ENCODE assay signal across 8 cellular contexts in genomic region chr4:48832571-48832970, GRCh38. TPM values are rescaled to one million over a fixed set of nuclear protein-coding genes. Genes with fewer than 3 reads are reported as not detected.
DNase-seq lines count a peak whose midpoint lies in the region; ATAC-seq and TF ChIP-seq lines count a peak whose summit lies in the region.

No MANE protein-coding gene starts in this region.

- no peak for ATAC-seq in GM18498 (IDR thresholded peaks at IDR 0.05; ENCODE audit: unreplicated experiment)
- ATAC-seq in HG03469 (IDR thresholded peaks at IDR 0.05; ENCODE audit: unreplicated experiment): no peak

- H3K36me3 ChIP-seq in BJ (ENCODE audit: control insufficient read depth, insufficient read depth, low read length): peaks cover 8% of the 10 kb centered on the region
- peaks cover 36% of the 10 kb centered on the region for H3K36me3 ChIP-seq in adipocyte (ENCODE audit: control insufficient read depth, insufficient read depth, low read length, severe bottlenecking)
- H3K36me3 ChIP-seq in mesendoderm (ENCODE audit: control insufficient read depth, insufficient read depth, low read length): peaks cover 2% of the 10 kb centered on the region

- CTCF ChIA-PET in BJ (lab: Yijun Ruan, JAX): interaction anchor here (1.1 kb wide), 1 partner anchor 82 kb away, joined by 3 read pairs; no protein-coding TSS in a partner anchor

- H4K5ac ChIP-seq in mesendoderm (ENCODE audit: low read length): no peak overlapping the region

- DNase-seq in BJ (ENCODE audit: low read depth): no peak
- no peak for DNase-seq in HL-60 (ENCODE audit: low read depth in 1 of 2, low spot score in 1 of 2)
- no peak for DNase-seq in adipocyte (ENCODE audit: low read depth)
- DNase-seq in mesendoderm: peak; percentile 11
- DNase-seq in HPDE6-E6E7 (ENCODE audit: extremely low spot score): no peak
- DNase-seq in SKM-1 treated with dmso at 0.1 percent for 144 hours (lab: John Stamatoyannopoulos, UW; ENCODE audit: unreplicated experiment): no peak

- H3K4me2 ChIP-seq in mesendoderm (ENCODE audit: low read length): peak overlapping the region; percentile 32

- H3K79me1 ChIP-seq in mesendoderm (ENCODE audit: low read length): peaks cover 2% of the 10 kb centered on the region

- peak overlapping the region; percentile 78; the same call in 1 of the 2 replicates for H3K4me3 ChIP-seq in BJ (ENCODE audit: low read depth, low read length)
- H3K4me3 ChIP-seq in HL-60 (replicated peaks; ENCODE audit: insufficient read depth, low read length): no peak overlapping the region
- peak overlapping the region; percentile 90 for H3K4me3 ChIP-seq in adipocyte (ENCODE audit: low read length)
- H3K4me3 ChIP-seq in mesendoderm (ENCODE audit: low read length): no peak overlapping the region

- peak overlapping the region; percentile 98 for H3K27ac ChIP-seq in HL-60 (replicated peaks)
- no peak overlapping the region for H3K27ac ChIP-seq in mesendoderm (ENCODE audit: low read depth, low read length)

- no peak overlapping the region for H3K23ac ChIP-seq in mesendoderm (ENCODE audit: low read length)

- H2AK5ac ChIP-seq in mesendoderm (ENCODE audit: low read length): no peak overlapping the region

- H3K4me1 ChIP-seq in adipocyte (ENCODE audit: control insufficient read depth, insufficient read depth, low read length) (peaks cover 11% of the 10 kb centered on the region), mesendoderm (ENCODE audit: control insufficient read depth, low read depth, low read length) (no peaks in the 10 kb centered on the region)

- H3K56ac ChIP-seq in mesendoderm (ENCODE audit: low read length): peak overlapping the region; percentile 43

- H3K18ac ChIP-seq in mesendoderm (ENCODE audit: low read length): no peak overlapping the region

- TF ChIP-seq CTCF in BJ (IDR thresholded peaks at IDR 0.05; ENCODE audit: insufficient read depth, low read depth, low read length): no peak
- TF ChIP-seq CTCF in HL-60 (IDR thresholded peaks at IDR 0.05; ENCODE audit: insufficient read depth, low read length): no peak

- POLR2A ChIA-PET in BJ (lab: Charles Lee): interaction anchor here (0.6 kb wide), 1 partner anchor 249 kb away, joined by 4 read pairs; no protein-coding TSS in a partner anchor

- H3K4ac ChIP-seq in mesendoderm (ENCODE audit: low read depth, low read length): no peak overlapping the region

- H4K8ac ChIP-seq in mesendoderm (ENCODE audit: low read depth, low read length): no peak overlapping the region

- no peak overlapping the region for H2BK120ac ChIP-seq in mesendoderm (ENCODE audit: low read depth, low read length)

- peaks cover 20% of the 10 kb centered on the region for H3K79me2 ChIP-seq in mesendoderm (ENCODE audit: control insufficient read depth, insufficient read depth, low read length)

- H3K9me3 ChIP-seq in adipocyte (ENCODE audit: control insufficient read depth, low read length): no peaks in the 10 kb centered on the region

- no peak overlapping the region for H2BK15ac ChIP-seq in mesendoderm (replicated peaks; ENCODE audit: low read depth)

- H3K9ac ChIP-seq in adipocyte (ENCODE audit: low read length) (peak overlapping the region; percentile 93), mesendoderm (ENCODE audit: low read length) (no peak overlapping the region)

- WGBS in mesendoderm (ENCODE audit: extremely low coverage, insufficient coverage, low lambda C conversion rate): no CpG with 5 or more reads among the region's 5 CpGs

- no peaks in the 10 kb centered on the region for H3K27me3 ChIP-seq in BJ (ENCODE audit: control insufficient read depth, insufficient read depth, low read length)
- H3K27me3 ChIP-seq in HL-60 (ENCODE audit: insufficient read depth, poor library complexity, severe bottlenecking): no peaks in the 10 kb centered on the region
- no peaks in the 10 kb centered on the region for H3K27me3 ChIP-seq in adipocyte (replicated peaks; ENCODE audit: control insufficient read depth, insufficient read depth, low read length)
- H3K27me3 ChIP-seq in mesendoderm (ENCODE audit: insufficient read depth, low read length, poor library complexity): no peaks in the 10 kb centered on the region

- H2BK5ac ChIP-seq in mesendoderm (ENCODE audit: low read length): no peak overlapping the region

RNA-seq across cellular contexts. Expression of gene OCIAD1, which starts 1.7 kb away (rescaled TPM):
- polyA plus RNA-seq in BJ (2011; rRNA removed): 103 and 162 TPM in 2 replicates
- polyA minus RNA-seq in BJ (2011; rRNA and poly(A)+ RNA removed): 39.9 and 68.7 TPM in 2 replicates
- 192 TPM for polyA plus RNA-seq in mesendoderm (2013, experiment 1 of 2)
- polyA plus RNA-seq in mesendoderm (2013, experiment 2 of 2): 194 TPM

RNA-seq across cellular contexts. Expression of gene FRYL, which starts 52.5 kb away (rescaled TPM):
- 12.6 and 19.7 TPM in 2 replicates for polyA plus RNA-seq in BJ (2011; rRNA removed)
- 35.2 and 36.9 TPM in 2 replicates for polyA minus RNA-seq in BJ (2011; rRNA and poly(A)+ RNA removed)
- polyA plus RNA-seq in mesendoderm (2013, experiment 1 of 2): 8.4 TPM
- polyA plus RNA-seq in mesendoderm (2013, experiment 2 of 2): 7.8 TPM

Comparison
In these comparisons a context has a peak if more than half of its experiments do, and no peak if none do; other contexts are left out.
1. H3K4me3 ChIP-seq: peak in BJ (single experiment) and adipocyte (single experiment); none in HL-60 (single experiment) and mesendoderm (single experiment).